19 cellular contexts compared by ENCODE assay signal in genomic region chr3:157070186-157070585, GRCh38.
"Had no signal": no experiment of that assay in that cellular context is flagged by ENCODE, and none has a peak within 500 bp of the region (broad histone marks: within the 10 kb centered on the region; RNA-seq: fewer than 3 reads in every experiment).

No MANE protein-coding gene starts in this region.

- H3K4me2 ChIP-seq: SK-N-SH had no signal

- DNase-seq: activated CD4-positive, alpha-beta T cell treated with anti-CD3 and anti-CD28 coated beads, Interleukin-2, amount 10 ng/mL, durations not matched to agents 24 days and 14 days; activated CD4-positive, CD25-positive, alpha-beta regulatory T cell; activated CD8-positive, alpha-beta T cell treated with anti-CD3 and anti-CD28 coated beads for 36 hours; activated naive CD4-positive, alpha-beta T cell treated with Interleukin-2 at 50 U/mL for 16 hours; activated T-cell treated with anti-CD3 and anti-CD28 coated beads, Interleukin-2, amount 50 U/mL, for 1 hour; effector CD4-positive, alpha-beta T cell; heart left ventricle; left ventricle myocardium superior; mesendoderm; natural killer cell; SK-N-SH; stimulated activated CD4-positive, alpha-beta T cell treated with anti-CD3 and anti-CD28 coated beads, Interleukin-4, amount 100 ng/mL, for 4 hours; T-helper 9 cell had no signal

- H3K4me3 ChIP-seq: gastroesophageal sphincter, heart left ventricle, tibial nerve, vagina had no signal

- H3K27me3 ChIP-seq: gastroesophageal sphincter, heart left ventricle, tibial nerve, vagina had no signal

- H3K9ac ChIP-seq: SK-N-SH had no signal

- H3K9me3 ChIP-seq: gastroesophageal sphincter, heart left ventricle, SK-N-SH, tibial nerve, vagina had no signal

- ATAC-seq: activated CD8-positive, alpha-beta T cell treated with anti-CD3 and anti-CD28 coated beads for 36 hours; activated T-helper 17 cell treated with anti-CD3 and anti-CD28 coated beads, Interleukin-2, amount 50 U/mL, for 72 hours; esophagus mucosa; gastroesophageal sphincter; natural killer cell; stimulated activated memory B cell treated with anti-CD40 and anti-IgM and Interleukin-4, amounts not matched to agents 10 μg/mL and 1 μg/mL and 100 μg/mL, for 72 hours had no signal

- H3K4me1 ChIP-seq: gastroesophageal sphincter had no signal

- H3K36me3 ChIP-seq: gastroesophageal sphincter, heart left ventricle, tibial nerve, vagina had no signal

- H3K27ac ChIP-seq: gastroesophageal sphincter, heart left ventricle had no signal
